In genomic region chr4:5927747-5928146, GRCh38 we compare ENCODE assay signal across 24 cellular contexts. TPM values are rescaled to one million over a fixed set of nuclear protein-coding genes. Genes with fewer than 3 reads are reported as not detected.
"Had no signal": no experiment of that assay in that cellular context is flagged by ENCODE, and none has a peak within 500 bp of the region (broad histone marks: within the 10 kb centered on the region; RNA-seq: fewer than 3 reads in every experiment).

No MANE protein-coding gene starts in this region.

- H3K4me3 ChIP-seq: colonic mucosa, esophagus squamous epithelium, left lung, prostate gland, right atrium auricular region, smooth muscle cell, thoracic aorta, transverse colon, upper lobe of right lung, uterus had no signal

- H3K27ac ChIP-seq: colonic mucosa, esophagus squamous epithelium, left lung, prostate gland, right atrium auricular region, thoracic aorta, transverse colon, upper lobe of right lung, uterus had no signal

- H3K27me3 ChIP-seq: colonic mucosa, uterus had no signal

- H3K27ac Mint-ChIP-seq: naive thymus-derived CD8-positive, alpha-beta T cell; nephron progenitor cell; stimulated activated naive CD8-positive, alpha-beta T cell treated with anti-CD3 and anti-CD28 coated beads, Interleukin-15, Interleukin-2, amounts not matched to agents 100 ng/mL and 50 ng/mL, for 24 hours had no signal

- H3K4me1 ChIP-seq: colonic mucosa, esophagus squamous epithelium, left lung, prostate gland, right atrium auricular region, transverse colon, upper lobe of right lung, uterus had no signal

- H3K36me3 Mint-ChIP-seq: naive thymus-derived CD8-positive, alpha-beta T cell had no signal

- H3K4me3 Mint-ChIP-seq: naive thymus-derived CD8-positive, alpha-beta T cell; nephron progenitor cell; stimulated activated naive CD8-positive, alpha-beta T cell treated with anti-CD3 and anti-CD28 coated beads, Interleukin-15, Interleukin-2, amounts not matched to agents 100 ng/mL and 50 ng/mL, for 24 hours had no signal

- H3K9me3 ChIP-seq: colonic mucosa, esophagus squamous epithelium, left lung, prostate gland, right atrium auricular region, thoracic aorta, transverse colon, upper lobe of right lung, uterus had no signal

- H3K36me3 ChIP-seq: colonic mucosa, esophagus squamous epithelium, left lung, prostate gland, right atrium auricular region, thoracic aorta, transverse colon, upper lobe of right lung, uterus had no signal

- ATAC-seq: left cardiac atrium; left lung; naive thymus-derived CD8-positive, alpha-beta T cell; sciatic nerve; upper lobe of right lung had no signal

- DNase-seq: colonic mucosa; dermis blood vessel endothelial cell; effector memory CD4-positive, alpha-beta T cell; erythroblast; esophagus squamous epithelium; foreskin melanocyte; left cardiac atrium; left lung; nephron progenitor cell; nucleus accumbens; stimulated activated CD4-positive, alpha-beta T cell treated with anti-CD3 and anti-CD28 coated beads, Interleukin-12 subunit alpha, Interleukin-12 subunit beta, amount 100 ng/mL, for 4 hours; stimulated activated CD4-positive, alpha-beta T cell treated with anti-CD3 and anti-CD28 coated beads, Interleukin-1b, Interleukin-23, amount 100 ng/mL, for 48 hours; stimulated activated CD4-positive, alpha-beta T cell treated with anti-CD3 and anti-CD28 coated beads, Interleukin-4, amount 100 ng/mL, for 1 hour; stimulated activated CD8-positive, alpha-beta memory T cell treated with anti-CD3 and anti-CD28 coated beads, Interleukin-4, amount 100 ng/mL, for 48 hours; transverse colon; upper lobe of right lung; uterus had no signal

- H3K4me2 ChIP-seq: smooth muscle cell had no signal

- H3K9me3 Mint-ChIP-seq: nephron progenitor cell; stimulated activated naive CD8-positive, alpha-beta T cell treated with anti-CD3 and anti-CD28 coated beads, Interleukin-15, Interleukin-2, amounts not matched to agents 100 ng/mL and 50 ng/mL, for 24 hours had no signal

- H3K27me3 Mint-ChIP-seq: stimulated activated naive CD8-positive, alpha-beta T cell treated with anti-CD3 and anti-CD28 coated beads, Interleukin-15, Interleukin-2, amounts not matched to agents 100 ng/mL and 50 ng/mL, for 24 hours had no signal

- H3K4me1 Mint-ChIP-seq: naive thymus-derived CD8-positive, alpha-beta T cell had no signal

RNA-seq across cellular contexts. Expression of gene CRMP1, which starts 34.9 kb away (rescaled TPM):
- total RNA-seq: naive thymus-derived CD8-positive, alpha-beta T cell had no signal
